In the genomic region with DNA sequence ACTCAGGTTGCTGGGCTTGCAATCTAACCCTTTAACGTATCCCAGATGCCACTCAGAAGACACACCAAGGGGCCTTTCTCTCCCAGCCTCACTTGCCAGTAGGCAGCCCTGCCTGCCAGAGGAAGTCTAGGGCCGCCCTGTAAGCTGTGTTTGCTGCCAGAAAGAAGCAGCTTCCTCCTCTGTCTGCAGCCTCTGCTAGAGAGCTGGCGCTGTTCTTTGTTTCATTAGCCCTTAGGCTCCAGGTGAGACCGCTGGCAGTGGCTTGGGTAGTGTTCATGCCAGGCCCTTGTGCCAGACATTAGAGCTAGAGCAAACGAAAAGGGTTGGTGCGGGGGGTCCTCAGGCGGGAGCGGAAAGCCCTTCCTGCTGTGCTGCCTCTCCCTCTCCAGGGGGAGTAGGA, we compare ENCODE assay signal across 2 cellular contexts.
TF ChIP-seq lines count a peak whose summit lies in the region.

No MANE protein-coding gene starts in this region.

TF ChIP-seq in HEK293, 187 proteins besides CTCF, POLR2A, EP300 and RAD21 (continued from another document):
- TF ChIP-seq, protein P1, sequence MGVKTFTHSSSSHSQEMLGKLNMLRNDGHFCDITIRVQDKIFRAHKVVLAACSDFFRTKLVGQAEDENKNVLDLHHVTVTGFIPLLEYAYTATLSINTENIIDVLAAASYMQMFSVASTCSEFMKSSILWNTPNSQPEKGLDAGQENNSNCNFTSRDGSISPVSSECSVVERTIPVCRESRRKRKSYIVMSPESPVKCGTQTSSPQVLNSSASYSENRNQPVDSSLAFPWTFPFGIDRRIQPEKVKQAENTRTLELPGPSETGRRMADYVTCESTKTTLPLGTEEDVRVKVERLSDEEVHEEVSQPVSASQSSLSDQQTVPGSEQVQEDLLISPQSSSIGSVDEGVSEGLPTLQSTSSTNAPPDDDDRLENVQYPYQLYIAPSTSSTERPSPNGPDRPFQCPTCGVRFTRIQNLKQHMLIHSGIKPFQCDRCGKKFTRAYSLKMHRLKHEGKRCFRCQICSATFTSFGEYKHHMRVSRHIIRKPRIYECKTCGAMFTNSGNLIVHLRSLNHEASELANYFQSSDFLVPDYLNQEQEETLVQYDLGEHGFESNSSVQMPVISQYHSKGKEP (tag by site-specific recombination; IDR thresholded peaks at IDR 0.05) = no peak

TF ChIP-seq in SK-N-SH treated with all-trans-retinoic acid at 6 μM for 48 hours, 23 proteins besides CTCF, POLR2A, EP300 and RAD21 (continued from another document):
- TF ChIP-seq, protein P2, sequence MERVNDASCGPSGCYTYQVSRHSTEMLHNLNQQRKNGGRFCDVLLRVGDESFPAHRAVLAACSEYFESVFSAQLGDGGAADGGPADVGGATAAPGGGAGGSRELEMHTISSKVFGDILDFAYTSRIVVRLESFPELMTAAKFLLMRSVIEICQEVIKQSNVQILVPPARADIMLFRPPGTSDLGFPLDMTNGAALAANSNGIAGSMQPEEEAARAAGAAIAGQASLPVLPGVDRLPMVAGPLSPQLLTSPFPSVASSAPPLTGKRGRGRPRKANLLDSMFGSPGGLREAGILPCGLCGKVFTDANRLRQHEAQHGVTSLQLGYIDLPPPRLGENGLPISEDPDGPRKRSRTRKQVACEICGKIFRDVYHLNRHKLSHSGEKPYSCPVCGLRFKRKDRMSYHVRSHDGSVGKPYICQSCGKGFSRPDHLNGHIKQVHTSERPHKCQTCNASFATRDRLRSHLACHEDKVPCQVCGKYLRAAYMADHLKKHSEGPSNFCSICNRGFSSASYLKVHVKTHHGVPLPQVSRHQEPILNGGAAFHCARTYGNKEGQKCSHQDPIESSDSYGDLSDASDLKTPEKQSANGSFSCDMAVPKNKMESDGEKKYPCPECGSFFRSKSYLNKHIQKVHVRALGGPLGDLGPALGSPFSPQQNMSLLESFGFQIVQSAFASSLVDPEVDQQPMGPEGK (CRISPR knock-in tag; IDR thresholded peaks at IDR 0.05; ENCODE audit: borderline replicate concordance) = no peak
- TF ChIP-seq ISL1 (CRISPR knock-in tag; IDR thresholded peaks at IDR 0.05) (no peak), CSDC2 (CRISPR knock-in tag; IDR thresholded peaks at IDR 0.05) (no peak), ARNTL (CRISPR knock-in tag; IDR thresholded peaks at IDR 0.05; ENCODE audit: borderline replicate concordance, low read depth) (no peak), ZNF70 (CRISPR knock-in tag; IDR thresholded peaks at IDR 0.05) (no peak), PPARA (CRISPR knock-in tag; IDR thresholded peaks at IDR 0.05; ENCODE audit: borderline replicate concordance) (no peak), TOX (CRISPR knock-in tag; IDR thresholded peaks at IDR 0.05; ENCODE audit: borderline replicate concordance) (no peak), TCF4 (CRISPR knock-in tag; IDR thresholded peaks at IDR 0.05; ENCODE audit: borderline replicate concordance) (no peak), SNAI2 (CRISPR knock-in tag; IDR thresholded peaks at IDR 0.05) (no peak)
- TF ChIP-seq, protein P3, sequence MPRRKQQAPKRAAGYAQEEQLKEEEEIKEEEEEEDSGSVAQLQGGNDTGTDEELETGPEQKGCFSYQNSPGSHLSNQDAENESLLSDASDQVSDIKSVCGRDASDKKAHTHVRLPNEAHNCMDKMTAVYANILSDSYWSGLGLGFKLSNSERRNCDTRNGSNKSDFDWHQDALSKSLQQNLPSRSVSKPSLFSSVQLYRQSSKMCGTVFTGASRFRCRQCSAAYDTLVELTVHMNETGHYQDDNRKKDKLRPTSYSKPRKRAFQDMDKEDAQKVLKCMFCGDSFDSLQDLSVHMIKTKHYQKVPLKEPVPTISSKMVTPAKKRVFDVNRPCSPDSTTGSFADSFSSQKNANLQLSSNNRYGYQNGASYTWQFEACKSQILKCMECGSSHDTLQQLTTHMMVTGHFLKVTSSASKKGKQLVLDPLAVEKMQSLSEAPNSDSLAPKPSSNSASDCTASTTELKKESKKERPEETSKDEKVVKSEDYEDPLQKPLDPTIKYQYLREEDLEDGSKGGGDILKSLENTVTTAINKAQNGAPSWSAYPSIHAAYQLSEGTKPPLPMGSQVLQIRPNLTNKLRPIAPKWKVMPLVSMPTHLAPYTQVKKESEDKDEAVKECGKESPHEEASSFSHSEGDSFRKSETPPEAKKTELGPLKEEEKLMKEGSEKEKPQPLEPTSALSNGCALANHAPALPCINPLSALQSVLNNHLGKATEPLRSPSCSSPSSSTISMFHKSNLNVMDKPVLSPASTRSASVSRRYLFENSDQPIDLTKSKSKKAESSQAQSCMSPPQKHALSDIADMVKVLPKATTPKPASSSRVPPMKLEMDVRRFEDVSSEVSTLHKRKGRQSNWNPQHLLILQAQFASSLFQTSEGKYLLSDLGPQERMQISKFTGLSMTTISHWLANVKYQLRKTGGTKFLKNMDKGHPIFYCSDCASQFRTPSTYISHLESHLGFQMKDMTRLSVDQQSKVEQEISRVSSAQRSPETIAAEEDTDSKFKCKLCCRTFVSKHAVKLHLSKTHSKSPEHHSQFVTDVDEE (CRISPR knock-in tag; IDR thresholded peaks at IDR 0.05) = no peak
- TF ChIP-seq, protein P4, sequence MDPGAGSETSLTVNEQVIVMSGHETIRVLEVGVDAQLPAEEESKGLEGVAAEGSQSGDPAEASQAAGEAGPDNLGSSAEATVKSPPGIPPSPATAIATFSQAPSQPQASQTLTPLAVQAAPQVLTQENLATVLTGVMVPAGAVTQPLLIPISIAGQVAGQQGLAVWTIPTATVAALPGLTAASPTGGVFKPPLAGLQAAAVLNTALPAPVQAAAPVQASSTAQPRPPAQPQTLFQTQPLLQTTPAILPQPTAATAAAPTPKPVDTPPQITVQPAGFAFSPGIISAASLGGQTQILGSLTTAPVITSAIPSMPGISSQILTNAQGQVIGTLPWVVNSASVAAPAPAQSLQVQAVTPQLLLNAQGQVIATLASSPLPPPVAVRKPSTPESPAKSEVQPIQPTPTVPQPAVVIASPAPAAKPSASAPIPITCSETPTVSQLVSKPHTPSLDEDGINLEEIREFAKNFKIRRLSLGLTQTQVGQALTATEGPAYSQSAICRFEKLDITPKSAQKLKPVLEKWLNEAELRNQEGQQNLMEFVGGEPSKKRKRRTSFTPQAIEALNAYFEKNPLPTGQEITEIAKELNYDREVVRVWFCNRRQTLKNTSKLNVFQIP (CRISPR knock-in tag; IDR thresholded peaks at IDR 0.05; ENCODE audit: borderline replicate concordance, low read depth) = no peak
TF ChIP-seq in SK-N-SH treated with all-trans-retinoic acid at 6 μM for 48 hours: peak in this region for 0.
